Comparison of ENCODE assay signal across 10 cellular contexts in genomic region chr4:159229164-159229563, GRCh38.
A peak's percentile ranks its signal among the peaks of the same experiment; 100 is the strongest.
DNase-seq lines count a peak whose midpoint lies in the region; ATAC-seq, FAIRE-seq and TF ChIP-seq lines count a peak whose summit lies in the region.
"Had no signal": no experiment of that assay in that cellular context is flagged by ENCODE, and none has a peak within 500 bp of the region (broad histone marks: within the 10 kb centered on the region; RNA-seq: fewer than 3 reads in every experiment).

No MANE protein-coding gene starts in this region.

- H3K27me3 ChIP-seq in thoracic aorta (replicated peaks; ENCODE audit: insufficient read depth) = no peaks in the 10 kb centered on the region

- ATAC-seq in thoracic aorta (ENCODE audit: insufficient number of reproducible peaks, low FRiP score, low read depth) = no peak

- no peaks in the 10 kb centered on the region for H3K36me3 ChIP-seq in kidney (ENCODE audit: control insufficient read depth in 1 of 2, insufficient read depth in 2 of 2, low read length in 2 of 2)
- H3K36me3 ChIP-seq in thoracic aorta = no peaks in the 10 kb centered on the region

- in situ Hi-C loops in GM13977 (cut with MboI; ENCODE audit: low pct_unique_long_range_greater_than_20kb, low sequenced_read_pairs, unreplicated experiment) = no loop called here

- peak overlapping the region; percentile 1 to 42 for H3K4me3 ChIP-seq in kidney (ENCODE audit: low read length in 2 of 2)
- peak overlapping the region; percentile 40 for H3K4me3 ChIP-seq in thoracic aorta

- H3K27ac ChIP-seq in kidney (ENCODE audit: low read depth in 2 of 2, low read length in 2 of 2) (peak overlapping the region; percentile 59 to 75), thoracic aorta (no peak overlapping the region)
- H3K27ac ChIP-seq: KMS-11 had no signal

- peak overlapping the region in 1 of 2 donors; percentile 40 for H3K9ac ChIP-seq in kidney (ENCODE audit: low read length in 2 of 2)
- H3K9ac ChIP-seq: KMS-11 had no signal

- intact Hi-C loops in kidney (cut with DNase I) = no loop called here

- no peak for TF ChIP-seq CTCF in kidney (IDR thresholded peaks at IDR 0.05; ENCODE audit: borderline replicate concordance, extremely low read depth, insufficient read depth)
- no peak for TF ChIP-seq CTCF in thoracic aorta (IDR thresholded peaks at IDR 0.05)
- no peak for TF ChIP-seq CTCF in GM13977 (IDR thresholded peaks at IDR 0.05; ENCODE audit: extremely low read depth, insufficient read depth, missing control alignments)

- DNase-seq in HTR-8/SVneo (ENCODE audit: insufficient read length, low spot score) (peak; percentile 51), dermis blood vessel endothelial cell (peak; percentile 67), kidney (no peak), thoracic aorta (ENCODE audit: low spot score) (no peak), OCI-M1 (lab: John Stamatoyannopoulos, UW) (no peak), GM13977 (ENCODE audit: low spot score) (no peak), OCI-M2 (lab: John Stamatoyannopoulos, UW; ENCODE audit: unreplicated experiment) (no peak), epidermal melanocyte (ENCODE audit: insufficient read length, low spot score) (no peak)
- DNase-seq: naive B cell had no signal

- H3K4me1 ChIP-seq in kidney (ENCODE audit: control insufficient read depth in 1 of 2, insufficient read depth in 1 of 2, low read depth in 1 of 2, low read length in 2 of 2) = peaks cover 4 to 5% of the 10 kb centered on the region in 2 donors
- peaks cover 4 to 18% of the 10 kb centered on the region in 2 donors for H3K4me1 ChIP-seq in thoracic aorta (ENCODE audit: control insufficient read depth in 1 of 2, low read depth in 2 of 2)

- peak; percentile 91 for FAIRE-seq in HTR-8/SVneo (lab: Jason Lieb, UNC)
- no peak for FAIRE-seq in kidney (lab: Jason Lieb, UNC)

- H3K9me3 ChIP-seq in kidney (ENCODE audit: control insufficient read depth in 1 of 2, low read length in 2 of 2) = no peaks in the 10 kb centered on the region
- no peaks in the 10 kb centered on the region for H3K9me3 ChIP-seq in thoracic aorta

Comparison
In these comparisons a context has a peak if more than half of its experiments do, and no peak if none do; other contexts are left out.
1. DNase-seq: peak in HTR-8/SVneo (single experiment) and dermis blood vessel endothelial cell (single experiment); none in kidney (single experiment), thoracic aorta (single experiment), OCI-M1 (single experiment), GM13977 (single experiment), OCI-M2 (single experiment) and epidermal melanocyte (single experiment).
2. H3K27ac ChIP-seq: peak in kidney (2 of 2); none in thoracic aorta (0 of 2).